Comparison of ENCODE assay signal across 1 cellular context in genomic region chr5:140634103-140634502, GRCh38.
TF ChIP-seq lines count a peak whose summit lies in the region.

No MANE protein-coding gene starts in this region.

TF ChIP-seq in HepG2, 621 proteins besides CTCF, POLR2A, EP300 and RAD21:
- TF ChIP-seq U2AF1 (optimal IDR thresholded peaks at IDR 0.05; ENCODE audit: low read depth, low read length) (no peak), FOXP1 (IDR thresholded peaks at IDR 0.05) (no peak), FOXP1 (CRISPR knock-in tag; IDR thresholded peaks at IDR 0.05) (peak; percentile 44), FOXP4 (CRISPR knock-in tag; IDR thresholded peaks at IDR 0.05) (peak; percentile 58), ZNF570 (CRISPR knock-in tag; IDR thresholded peaks at IDR 0.05; ENCODE audit: borderline replicate concordance) (no peak), MLX (CRISPR knock-in tag; IDR thresholded peaks at IDR 0.05) (no peak), ZNF136 (CRISPR knock-in tag; IDR thresholded peaks at IDR 0.05; ENCODE audit: low read depth) (no peak), ZNF703 (CRISPR knock-in tag; IDR thresholded peaks at IDR 0.05; ENCODE audit: borderline replicate concordance) (no peak), GLI4 (CRISPR knock-in tag; IDR thresholded peaks at IDR 0.05; ENCODE audit: borderline replicate concordance) (no peak), TAF1 (CRISPR knock-in tag; IDR thresholded peaks at IDR 0.05) (no peak), PHF5A (CRISPR knock-in tag; IDR thresholded peaks at IDR 0.05; ENCODE audit: low read depth, unreplicated experiment) (no peak), LCORL (IDR thresholded peaks at IDR 0.05) (no peak), LCORL (CRISPR knock-in tag; IDR thresholded peaks at IDR 0.05) (0 out of 2 replicates have a peak, but pooled peaks have one; percentile 19), DRAP1 (CRISPR knock-in tag; IDR thresholded peaks at IDR 0.05) (0 out of 2 replicates have a peak, but pooled peaks have one; percentile 19), HNF1A (IDR thresholded peaks at IDR 0.05; ENCODE audit: low read depth) (peak; percentile 26; the same call in 1 of the 2 replicates), HNF1A (CRISPR knock-in tag; IDR thresholded peaks at IDR 0.05; ENCODE audit: borderline replicate concordance) (no peak), DBP (CRISPR knock-in tag; IDR thresholded peaks at IDR 0.05; ENCODE audit: not compliant biosample characterization) (no peak), ZNF18 (CRISPR knock-in tag; IDR thresholded peaks at IDR 0.05; ENCODE audit: insufficient replicate concordance) (peak; percentile 7), HOXA7 (CRISPR knock-in tag; IDR thresholded peaks at IDR 0.05) (no peak), MIXL1 (CRISPR knock-in tag; IDR thresholded peaks at IDR 0.05) (peak; percentile 75; the same call in 1 of the 2 replicates), HDAC6 (IDR thresholded peaks at IDR 0.05; ENCODE audit: low read depth, low read length) (no peak)
